1 cellular context compared by ENCODE assay signal in the genomic region with DNA sequence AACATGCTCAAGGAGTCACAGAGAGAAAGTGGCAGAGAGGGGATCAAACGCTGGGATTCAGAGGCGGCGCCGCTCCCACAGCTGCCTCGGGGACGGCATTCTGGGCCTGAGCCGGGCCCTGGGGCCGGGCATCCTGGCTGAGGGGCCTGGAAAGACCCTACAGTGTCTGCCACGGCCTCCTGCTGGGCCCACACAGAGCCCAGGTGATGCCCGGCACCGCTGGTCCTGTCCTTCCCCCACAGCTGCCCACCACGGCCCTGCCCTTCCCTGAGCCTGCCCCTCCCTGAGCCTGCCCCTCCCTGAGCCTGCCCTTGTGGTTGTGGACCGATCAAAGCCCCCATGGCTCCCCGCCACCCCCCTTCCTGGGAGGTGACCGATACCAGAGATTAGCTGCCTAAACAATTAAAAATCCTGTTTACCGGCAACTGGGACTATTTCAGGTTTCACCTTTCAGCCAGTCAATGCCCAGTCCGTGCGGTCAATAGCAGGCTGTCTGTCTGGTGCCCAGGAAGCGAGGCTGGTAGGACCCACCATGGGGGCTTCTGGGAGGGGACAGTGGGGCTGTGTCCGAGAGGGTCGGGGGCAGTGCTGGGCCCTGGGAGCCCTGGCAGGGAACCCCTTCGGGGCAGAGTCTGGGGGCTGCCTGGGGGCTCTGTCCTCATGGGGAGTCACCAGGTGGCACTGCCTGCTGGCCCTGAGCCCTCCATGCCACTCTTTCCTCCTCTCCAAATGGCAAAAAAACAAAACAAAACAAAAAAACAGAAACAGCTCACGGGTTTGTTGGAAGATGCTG.
TF ChIP-seq lines count a peak whose summit lies in the region.

No MANE protein-coding gene starts in this region.

TF ChIP-seq in H1, 55 proteins besides CTCF, POLR2A, EP300 and RAD21:
- TF ChIP-seq KDM4A (IDR thresholded peaks at IDR 0.05; ENCODE audit: low read depth, low read length, severe bottlenecking) (no peak), TCF12 (IDR thresholded peaks at IDR 0.05; ENCODE audit: low read depth, low read length) (no peak), ASH2L (IDR thresholded peaks at IDR 0.05; ENCODE audit: low read length) (no peak), TBP (IDR thresholded peaks at IDR 0.05; ENCODE audit: low read depth, low read length) (no peak), BACH1 (IDR thresholded peaks at IDR 0.05; ENCODE audit: low read length) (no peak), CHD2 (IDR thresholded peaks at IDR 0.05; ENCODE audit: low read length) (no peak), BCL11A (IDR thresholded peaks at IDR 0.05; ENCODE audit: low read depth in 2 of 2, low read length in 2 of 2) (no peak), SIRT6 (IDR thresholded peaks at IDR 0.05; ENCODE audit: low read length) (no peak), HDAC6 (IDR thresholded peaks at IDR 0.05; ENCODE audit: low read depth, low read length) (no peak), RNF2 (IDR thresholded peaks at IDR 0.05; ENCODE audit: borderline replicate concordance, low read depth, low read length, missing control alignments, poor library complexity, severe bottlenecking) (no peak), KDM5A (IDR thresholded peaks at IDR 0.05; ENCODE audit: low read length) (no peak), CBX8 (IDR thresholded peaks at IDR 0.05; ENCODE audit: borderline replicate concordance, low read depth, low read length) (no peak)
- TF ChIP-seq, protein P1, sequence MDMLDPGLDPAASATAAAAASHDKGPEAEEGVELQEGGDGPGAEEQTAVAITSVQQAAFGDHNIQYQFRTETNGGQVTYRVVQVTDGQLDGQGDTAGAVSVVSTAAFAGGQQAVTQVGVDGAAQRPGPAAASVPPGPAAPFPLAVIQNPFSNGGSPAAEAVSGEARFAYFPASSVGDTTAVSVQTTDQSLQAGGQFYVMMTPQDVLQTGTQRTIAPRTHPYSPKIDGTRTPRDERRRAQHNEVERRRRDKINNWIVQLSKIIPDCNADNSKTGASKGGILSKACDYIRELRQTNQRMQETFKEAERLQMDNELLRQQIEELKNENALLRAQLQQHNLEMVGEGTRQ (IDR thresholded peaks at IDR 0.05; ENCODE audit: low read length): no peak
